ENCODE assay signal across 20 cellular contexts in the genomic region with DNA sequence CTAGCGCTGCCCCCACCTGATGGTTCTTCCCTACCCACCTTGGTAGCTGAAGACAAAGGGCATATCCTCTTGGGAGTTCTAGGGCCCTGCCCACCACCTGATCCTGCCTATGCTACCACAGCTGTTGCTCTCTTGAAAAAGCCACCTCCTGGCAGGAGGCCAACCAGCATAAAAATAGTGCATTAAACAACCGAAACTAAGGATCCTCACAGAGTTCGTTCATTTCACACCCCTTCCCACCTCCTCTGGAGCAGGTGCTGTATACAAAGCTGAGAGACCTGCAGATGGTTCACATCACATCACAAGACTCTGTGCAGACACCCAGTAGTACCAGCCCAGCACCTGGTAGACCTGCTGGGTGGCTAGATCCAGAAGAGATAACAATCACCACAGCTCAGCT.
A peak's percentile ranks its signal among the peaks of the same experiment; 100 is the strongest.
DNase-seq lines count a peak whose midpoint lies in the region; ATAC-seq lines count a peak whose summit lies in the region.
"Had no signal": no experiment of that assay in that cellular context is flagged by ENCODE, and none has a peak within 500 bp of the region (broad histone marks: within the 10 kb centered on the region; RNA-seq: fewer than 3 reads in every experiment).

No MANE protein-coding gene starts in this region.

- no peak overlapping the region for H3K4me3 Mint-ChIP-seq in activated T-helper 1 cell treated with anti-CD3 and anti-CD28 coated beads, Interleukin-12 subunit alpha, Interleukin-12 subunit beta, Interleukin-2, Interleukin-4 antibody, amounts not matched to agents 30 ng/mL and 10 ng/mL and 1 ng/mL, durations not matched to agents 14 hours and 24 hours and 36 hours
- H3K4me3 Mint-ChIP-seq: activated CD4-positive, alpha-beta T cell treated with anti-CD3 and anti-CD28 coated beads, Interleukin-2, amount 10 ng/mL, durations not matched to agents 7 days and 5 days; B cell; T-cell had no signal

- H3K4me1 Mint-ChIP-seq in activated T-helper 1 cell treated with anti-CD3 and anti-CD28 coated beads, Interleukin-12 subunit alpha, Interleukin-12 subunit beta, Interleukin-2, Interleukin-4 antibody, amounts not matched to agents 30 ng/mL and 10 ng/mL and 1 ng/mL, durations not matched to agents 14 hours and 24 hours and 36 hours (ENCODE audit: low read depth): no peaks in the 10 kb centered on the region
- H3K4me1 Mint-ChIP-seq: activated CD4-positive, alpha-beta T cell treated with anti-CD3 and anti-CD28 coated beads, Interleukin-2, amount 10 ng/mL, durations not matched to agents 7 days and 5 days; B cell; T-cell had no signal

- no peaks in the 10 kb centered on the region for H3K27me3 ChIP-seq in SJCRH30
- H3K27me3 ChIP-seq: right atrium auricular region, tibial nerve had no signal

- H3K36me3 ChIP-seq in SJCRH30: no peaks in the 10 kb centered on the region
- H3K36me3 ChIP-seq: lower lobe of right lung, right atrium auricular region, tibial nerve had no signal

- no peaks in the 10 kb centered on the region for H3K36me3 Mint-ChIP-seq in activated T-helper 1 cell treated with anti-CD3 and anti-CD28 coated beads, Interleukin-12 subunit alpha, Interleukin-12 subunit beta, Interleukin-2, Interleukin-4 antibody, amounts not matched to agents 30 ng/mL and 10 ng/mL and 1 ng/mL, durations not matched to agents 14 hours and 24 hours and 36 hours (ENCODE audit: low read depth)
- H3K36me3 Mint-ChIP-seq: T-cell had no signal

- no peak overlapping the region for H3K27ac ChIP-seq in SJCRH30
- H3K27ac ChIP-seq: lower lobe of right lung, right atrium auricular region, tibial nerve had no signal

- H3K9me3 ChIP-seq in SJCRH30 (replicated peaks): no peaks in the 10 kb centered on the region
- H3K9me3 ChIP-seq: lower lobe of right lung, right atrium auricular region had no signal

- H3K27me3 Mint-ChIP-seq in activated T-helper 1 cell treated with anti-CD3 and anti-CD28 coated beads, Interleukin-12 subunit alpha, Interleukin-12 subunit beta, Interleukin-2, Interleukin-4 antibody, amounts not matched to agents 30 ng/mL and 10 ng/mL and 1 ng/mL, durations not matched to agents 14 hours and 24 hours and 36 hours (ENCODE audit: insufficient read depth): no peaks in the 10 kb centered on the region
- H3K27me3 Mint-ChIP-seq: activated CD4-positive, alpha-beta T cell treated with anti-CD3 and anti-CD28 coated beads, Interleukin-2, amount 10 ng/mL, durations not matched to agents 7 days and 5 days; B cell; T-cell had no signal

- peak; percentile 20 for DNase-seq in NCI-H1092 treated with DMSO at 0.1 percent for 48 hours (lab: John Stamatoyannopoulos, UW)
- no peak for DNase-seq in NCI-H1092 (lab: John Stamatoyannopoulos, UW)
- peak; percentile 76 for DNase-seq in NCI-H2107 treated with DMSO at 0.1 percent for 48 hours (lab: John Stamatoyannopoulos, UW; ENCODE audit: unreplicated experiment)
- peak; percentile 74 to 86 for DNase-seq in SJCRH30
- DNase-seq in H4 (ENCODE audit: low spot score): no peak
- no peak for DNase-seq in activated T-helper 1 cell treated with anti-CD3 and anti-CD28 coated beads, Interleukin-12 subunit alpha, Interleukin-12 subunit beta, Interleukin-2, Interleukin-4 antibody, amounts not matched to agents 30 ng/mL and 10 ng/mL and 1 ng/mL, durations not matched to agents 14 hours and 24 hours and 36 hours (ENCODE audit: low spot score)
- DNase-seq in stimulated activated naive CD8-positive, alpha-beta T cell treated with anti-CD3 and anti-CD28 coated beads, Interleukin-15, Interleukin-2, amounts not matched to agents 100 U/mL and 50 U/mL, for 24 hours: no peak
- DNase-seq: 8988T; activated CD4-positive, alpha-beta T cell treated with anti-CD3 and anti-CD28 coated beads, Interleukin-2, amount 10 ng/mL, durations not matched to agents 7 days and 5 days; DMS79; lower lobe of right lung; NCI-H2029 treated with DMSO at 0.1 percent for 48 hours; nucleus accumbens; stimulated activated naive CD4-positive, alpha-beta T cell; T-cell had no signal

- no peaks in the 10 kb centered on the region for H3K9me3 Mint-ChIP-seq in activated T-helper 1 cell treated with anti-CD3 and anti-CD28 coated beads, Interleukin-12 subunit alpha, Interleukin-12 subunit beta, Interleukin-2, Interleukin-4 antibody, amounts not matched to agents 30 ng/mL and 10 ng/mL and 1 ng/mL, durations not matched to agents 14 hours and 24 hours and 36 hours
- H3K9me3 Mint-ChIP-seq: activated CD4-positive, alpha-beta T cell treated with anti-CD3 and anti-CD28 coated beads, Interleukin-2, amount 10 ng/mL, durations not matched to agents 7 days and 5 days had no signal

- H3K4me3 ChIP-seq in SJCRH30: no peak overlapping the region
- H3K4me3 ChIP-seq: lower lobe of right lung, right atrium auricular region, tibial nerve had no signal

- intact Hi-C loops in activated T-helper 1 cell treated with anti-CD3 and anti-CD28 coated beads, Interleukin-12 subunit alpha, Interleukin-12 subunit beta, Interleukin-2, Interleukin-4 antibody, amounts not matched to agents 30 ng/mL and 10 ng/mL and 1 ng/mL, durations not matched to agents 14 hours and 24 hours and 36 hours (cut with micrococcal nuclease): no loop called here

- peaks cover 9% of the 10 kb centered on the region for H3K4me1 ChIP-seq in SJCRH30
- H3K4me1 ChIP-seq: lower lobe of right lung, right atrium auricular region, tibial nerve had no signal

- H3K27ac Mint-ChIP-seq in activated T-helper 1 cell treated with anti-CD3 and anti-CD28 coated beads, Interleukin-12 subunit alpha, Interleukin-12 subunit beta, Interleukin-2, Interleukin-4 antibody, amounts not matched to agents 30 ng/mL and 10 ng/mL and 1 ng/mL, durations not matched to agents 14 hours and 24 hours and 36 hours: no peak overlapping the region
- H3K27ac Mint-ChIP-seq: activated CD4-positive, alpha-beta T cell treated with anti-CD3 and anti-CD28 coated beads, Interleukin-2, amount 10 ng/mL, durations not matched to agents 7 days and 5 days; B cell; T-cell had no signal

- peak; percentile 34 for ATAC-seq in GM21786 (IDR thresholded peaks at IDR 0.05; ENCODE audit: unreplicated experiment)
- no peak for ATAC-seq in stimulated activated naive CD8-positive, alpha-beta T cell treated with anti-CD3 and anti-CD28 coated beads, Interleukin-15, Interleukin-2, amounts not matched to agents 100 U/mL and 50 U/mL, for 24 hours
- ATAC-seq: HCT116, lower lobe of right lung, T-cell had no signal

Comparison
In these comparisons a context has a peak if more than half of its experiments do, and no peak if none do; other contexts are left out.
1. DNase-seq: peak in NCI-H1092 treated with DMSO at 0.1 percent for 48 hours (single experiment), NCI-H2107 treated with DMSO at 0.1 percent for 48 hours (single experiment) and SJCRH30 (2 of 2); none in NCI-H1092 (single experiment), H4 (single experiment), activated T-helper 1 cell treated with anti-CD3 and anti-CD28 coated beads, Interleukin-12 subunit alpha, Interleukin-12 subunit beta, Interleukin-2, Interleukin-4 antibody, amounts not matched to agents 30 ng/mL and 10 ng/mL and 1 ng/mL, durations not matched to agents 14 hours and 24 hours and 36 hours (single experiment) and stimulated activated naive CD8-positive, alpha-beta T cell treated with anti-CD3 and anti-CD28 coated beads, Interleukin-15, Interleukin-2, amounts not matched to agents 100 U/mL and 50 U/mL, for 24 hours (single experiment).